In genomic region chr2:240136013-240136670, GRCh38 we compare ENCODE assay signal across 8 cellular contexts. TPM values are rescaled to one million over a fixed set of nuclear protein-coding genes. Genes with fewer than 3 reads are reported as not detected.
DNase-seq lines count a peak whose midpoint lies in the region; ATAC-seq, FAIRE-seq and TF ChIP-seq lines count a peak whose summit lies in the region.

TSS of gene COPS9 (minus strand) at chr2:240136305. CDS start at chr2:240136284, 21 bp downstream.

- DNase-seq in CD8-positive, alpha-beta T cell: peak; percentile 78 to 92 (median 86)
- DNase-seq in HPDE6-E6E7 (ENCODE audit: extremely low spot score) (peak; percentile 88), NOMO-1 treated with DMSO at 0.1 percent for 48 hours (lab: John Stamatoyannopoulos, UW; ENCODE audit: unreplicated experiment) (peak; percentile 77), H1 (ENCODE audit: low read depth in 1 of 2, low spot score in 2 of 2) (peak in 1 of 2 experiments; percentile 95), mesendoderm (peak; percentile 91)
- peak; percentile 59 to 75 (median 72) for DNase-seq in activated CD8-positive, alpha-beta memory T cell treated with anti-CD3 and anti-CD28 coated beads for 48 hours (ENCODE audit: low read depth in 2 of 3, low spot score in 2 of 3)
- DNase-seq in stimulated activated CD8-positive, alpha-beta memory T cell treated with anti-CD3 and anti-CD28 coated beads, Interleukin-12 subunit alpha, Interleukin-12 subunit beta, amount 100 ng/mL, for 24 hours (ENCODE audit: extremely low read depth): peak; percentile 68

- peaks cover 14 to 16% of the 10 kb centered on the region in 2 experiments for H4K20me1 ChIP-seq in H1 (replicated peaks in 1 of 2; ENCODE audit: control insufficient read depth in 1 of 2, insufficient read depth in 2 of 2, low read length in 2 of 2)

- no peak within 1 kb of the TSS for H3K23ac ChIP-seq in H1 (ENCODE audit: insufficient read length)
- H3K23ac ChIP-seq in mesendoderm (ENCODE audit: low read length): peak within 1 kb of the TSS; percentile 45

- H3K4me2 ChIP-seq in H1 (ENCODE audit: insufficient read depth in 1 of 2, low read depth in 2 of 2, low read length in 2 of 2): peak within 1 kb of the TSS; percentile 98 to 100
- peak within 1 kb of the TSS; percentile 97 for H3K4me2 ChIP-seq in mesendoderm (ENCODE audit: low read length)

- WGBS in H1 (ENCODE audit: extremely low coverage in 1 of 2, insufficient coverage in 1 of 2, insufficient read length in 1 of 2, insufficient replicate concordance in 2 of 2, low coverage in 1 of 2, low lambda C conversion rate in 2 of 2, missing lambda C conversion rate in 1 of 2), 2 experiments: 2% methylated on average over 52 of the region's 79 CpGs; no CpG with 5 or more reads in 1 of the 2 experiments
- no CpG with 5 or more reads among the region's 79 CpGs for WGBS in mesendoderm (ENCODE audit: extremely low coverage, insufficient coverage, low lambda C conversion rate)

- H3K27ac ChIP-seq in CD8-positive, alpha-beta T cell (ENCODE audit: low read depth, low read length): peak within 1 kb of the TSS; percentile 76
- H3K27ac ChIP-seq in H1 (ENCODE audit: low read depth, low read length) (no peak within 1 kb of the TSS), mesendoderm (ENCODE audit: low read depth, low read length) (no peak within 1 kb of the TSS)

- H3K18ac ChIP-seq in H1 (ENCODE audit: extremely low read depth, low read length) (no peak within 1 kb of the TSS), mesendoderm (ENCODE audit: low read length) (peak within 1 kb of the TSS; percentile 76)

- peak within 1 kb of the TSS; percentile 94 for H4K8ac ChIP-seq in H1 (ENCODE audit: extremely low read depth, insufficient read depth, low read length)
- H4K8ac ChIP-seq in mesendoderm (ENCODE audit: low read depth, low read length): peak within 1 kb of the TSS; percentile 39

- peaks cover 18% of the 10 kb centered on the region for H3K36me3 ChIP-seq in CD8-positive, alpha-beta T cell (ENCODE audit: insufficient read depth, low read length)
- H3K36me3 ChIP-seq in H1 (ENCODE audit: control insufficient read depth in 2 of 4, insufficient read depth in 4 of 4, low read length in 3 of 4) (peaks cover 5 to 23% (median 22%) of the 10 kb centered on the region in 4 experiments; a peak in 7 of 8 replicates), mesendoderm (ENCODE audit: control insufficient read depth, insufficient read depth, low read length) (peaks cover 2% of the 10 kb centered on the region)

- no peaks in the 10 kb centered on the region for H3K9me3 ChIP-seq in CD8-positive, alpha-beta T cell (ENCODE audit: low read length)
- no peaks in the 10 kb centered on the region for H3K9me3 ChIP-seq in H1 (ENCODE audit: insufficient read depth in 2 of 2, low read depth in 1 of 2, low read length in 1 of 2)

- no peaks in the 10 kb centered on the region for H3K27me3 ChIP-seq in CD8-positive, alpha-beta T cell (ENCODE audit: insufficient read depth, low read length)
- H3K27me3 ChIP-seq in H1 (replicated peaks in 1 of 4; ENCODE audit: control insufficient read depth in 3 of 4, extremely low read depth in 1 of 4, insufficient read depth in 3 of 4, low read length in 3 of 4) (peaks cover 0 to 8% (median 6%) of the 10 kb centered on the region in 4 experiments; a peak in 5 of 7 replicates), mesendoderm (ENCODE audit: insufficient read depth, low read length, poor library complexity) (no peaks in the 10 kb centered on the region)

- peak within 1 kb of the TSS; percentile 75 for H4K91ac ChIP-seq in H1 (replicated peaks; ENCODE audit: insufficient read length, low read length)

- no peak within 1 kb of the TSS for H3K14ac ChIP-seq in H1 (ENCODE audit: insufficient read length)

- POLR2A ChIA-PET in CD8-positive, alpha-beta T cell (lab: Charles Lee): no interaction called here
- POLR2A ChIA-PET in H1 (lab: Charles Lee; ENCODE audit: partially characterized antibody): interaction anchor here (0.7 to 1.3 kb wide), 3 partner anchors 8 to 735 kb away, joined by 3 to 4 read pairs (median 3); partner anchors contain the start of genes HDAC4 and NDUFA10

- peak within 1 kb of the TSS; percentile 89 for H3K27ac Mint-ChIP-seq in CD8-positive, alpha-beta T cell

- no peaks in the 10 kb centered on the region for H3K27me3 Mint-ChIP-seq in CD8-positive, alpha-beta T cell (ENCODE audit: low read depth)

- peaks cover 13 to 23% of the 10 kb centered on the region in 2 experiments for H3K79me2 ChIP-seq in H1 (ENCODE audit: control insufficient read depth in 1 of 2, insufficient read depth in 2 of 2, low read length in 2 of 2)
- peaks cover 18% of the 10 kb centered on the region for H3K79me2 ChIP-seq in mesendoderm (ENCODE audit: control insufficient read depth, insufficient read depth, low read length)

- peaks cover 27% of the 10 kb centered on the region for H3K4me1 Mint-ChIP-seq in CD8-positive, alpha-beta T cell (ENCODE audit: low read depth)

- peak within 1 kb of the TSS; percentile 93 for H3K4me3 ChIP-seq in CD8-positive, alpha-beta T cell (ENCODE audit: low read depth, low read length)
- H3K4me3 ChIP-seq in H1 (ENCODE audit: extremely low read depth in 1 of 4, insufficient read depth in 2 of 4, low read depth in 3 of 4, low read length in 4 of 4): peak within 1 kb of the TSS; percentile 62 to 100 (median 92)
- peak within 1 kb of the TSS; percentile 91 for H3K4me3 ChIP-seq in mesendoderm (ENCODE audit: low read length)

- peak within 1 kb of the TSS; percentile 42 for H3K4ac ChIP-seq in H1 (replicated peaks; ENCODE audit: insufficient read length, low read depth, low read length)
- no peak within 1 kb of the TSS for H3K4ac ChIP-seq in mesendoderm (ENCODE audit: low read depth, low read length)

- H4K5ac ChIP-seq in H1 (ENCODE audit: insufficient read length, low read depth, low read length): peak within 1 kb of the TSS; percentile 29
- no peak within 1 kb of the TSS for H4K5ac ChIP-seq in mesendoderm (ENCODE audit: low read length)

- FAIRE-seq in H1 (lab: Jason Lieb, UNC): no peak

- H3K56ac ChIP-seq in H1 (replicated peaks; ENCODE audit: insufficient read length, low read depth, low read length) (peak within 1 kb of the TSS; percentile 52), mesendoderm (ENCODE audit: low read length) (peak within 1 kb of the TSS; percentile 94)

- TF ChIP-seq POLR2A in H1 (IDR thresholded peaks at IDR 0.05; ENCODE audit: control extremely low read depth in 1 of 2, low read depth in 2 of 2, low read length in 2 of 2): peak in 1 of 2 experiments; percentile 71; a peak in 2 of 3 replicates

- no peak within 1 kb of the TSS for H2BK120ac ChIP-seq in H1 (replicated peaks; ENCODE audit: low read depth, low read length)
- H2BK120ac ChIP-seq in mesendoderm (ENCODE audit: low read depth, low read length): no peak within 1 kb of the TSS

- peak in 1 of 2 experiments; percentile 88; a peak in 2 of 3 replicates for TF ChIP-seq EP300 in H1 (IDR thresholded peaks at IDR 0.05; ENCODE audit: borderline replicate concordance in 1 of 2, low read depth in 2 of 2, low read length in 2 of 2)

- H3K23me2 ChIP-seq in H1 (ENCODE audit: low read depth, low read length): peaks cover 14% of the 10 kb centered on the region; the same call in 1 of the 2 replicates

- H2BK5ac ChIP-seq in H1 (ENCODE audit: low read depth, low read length): peak within 1 kb of the TSS; percentile 35; the same call in 1 of the 2 replicates
- no peak within 1 kb of the TSS for H2BK5ac ChIP-seq in mesendoderm (ENCODE audit: low read length)

- H3K9me3 Mint-ChIP-seq in CD8-positive, alpha-beta T cell: no peaks in the 10 kb centered on the region

- H3K9ac ChIP-seq in H1 (replicated peaks in 1 of 4; ENCODE audit: extremely low read depth in 1 of 4, low read depth in 3 of 4, low read length in 3 of 4) (peak within 1 kb of the TSS; percentile 69 to 91 (median 76)), mesendoderm (ENCODE audit: low read length) (peak within 1 kb of the TSS; percentile 88)

- CTCF ChIA-PET in CD8-positive, alpha-beta T cell (lab: Charles Lee): interaction anchor here (3.6 kb wide), 1 partner anchor 8 kb away, joined by 14 read pairs; no protein-coding TSS in a partner anchor
- CTCF ChIA-PET in H1 (lab: Charles Lee; ENCODE audit: partially characterized antibody): interaction anchor here (1.2 to 1.5 kb wide), 2 partner anchors 115 to 118 kb away, joined by 3 read pairs; no protein-coding TSS in a partner anchor

- no peak within 1 kb of the TSS for H2BK20ac ChIP-seq in H1 (ENCODE audit: low read length)

- TF ChIP-seq CTCF in CD8-positive, alpha-beta T cell (IDR thresholded peaks at IDR 0.05): no peak
- TF ChIP-seq CTCF in H1 (IDR thresholded peaks at IDR 0.05; ENCODE audit: control extremely low read depth in 1 of 3, insufficient read depth in 1 of 3, low read depth in 1 of 3, low read length in 3 of 3): no peak

- peak; percentile 95 for ATAC-seq in CD8-positive, alpha-beta T cell
- ATAC-seq in GM19463 (IDR thresholded peaks at IDR 0.05; ENCODE audit: unreplicated experiment): peak; percentile 97

- peaks cover 37% of the 10 kb centered on the region for H3K36me3 Mint-ChIP-seq in CD8-positive, alpha-beta T cell

- H2BK12ac ChIP-seq in H1 (ENCODE audit: low read depth, low read length): no peak within 1 kb of the TSS

- peak within 1 kb of the TSS; percentile 47 for H2AFZ ChIP-seq in H1 (ENCODE audit: low read length)

- H2AK5ac ChIP-seq in H1 (ENCODE audit: low read depth, low read length) (peak within 1 kb of the TSS; percentile 17; the same call in 1 of the 2 replicates), mesendoderm (ENCODE audit: low read length) (no peak within 1 kb of the TSS)

- peaks cover 16% of the 10 kb centered on the region for H3K4me1 ChIP-seq in CD8-positive, alpha-beta T cell (ENCODE audit: insufficient read depth, low read length)
- peaks cover 0 to 25% (median 19%) of the 10 kb centered on the region in 4 experiments; a peak in 6 of 7 replicates for H3K4me1 ChIP-seq in H1 (replicated peaks in 1 of 4; ENCODE audit: control insufficient read depth in 3 of 4, insufficient read depth in 4 of 4, low read length in 3 of 4)
- peaks cover 5% of the 10 kb centered on the region for H3K4me1 ChIP-seq in mesendoderm (ENCODE audit: control insufficient read depth, low read depth, low read length)

- intact Hi-C loops in CD8-positive, alpha-beta T cell (cut with DNase I, micrococcal nuclease): loop anchor here (1.0 to 5.0 kb wide), 3 partner anchors 111 to 734 kb away; partner anchors contain the start of genes NDUFA10 (in 2 of the 2), GPC1 (in 1 of the 2) and HDAC4 (in 1 of the 2)

- peak in 1 of 2 experiments; percentile 2; a peak in 1 of 4 replicates for TF ChIP-seq RAD21 in H1 (IDR thresholded peaks at IDR 0.05 in 1 of 2, conservative IDR thresholded peaks at IDR 0.05 in 1 of 2; ENCODE audit: low read depth in 2 of 2, low read length in 2 of 2)

- H2BK15ac ChIP-seq in H1 (ENCODE audit: low read length) (no peak within 1 kb of the TSS), mesendoderm (replicated peaks; ENCODE audit: low read depth) (no peak within 1 kb of the TSS)

- H3K79me1 ChIP-seq in H1 (ENCODE audit: low read depth, low read length) (peaks cover 10% of the 10 kb centered on the region), mesendoderm (ENCODE audit: low read length) (peaks cover 20% of the 10 kb centered on the region)

- peak within 1 kb of the TSS; percentile 92 for H3K4me3 Mint-ChIP-seq in CD8-positive, alpha-beta T cell

RNA-seq across cellular contexts. Expression of gene COPS9, which starts in this region (rescaled TPM):
- total RNA-seq in CD8-positive, alpha-beta T cell: 10 to 100 TPM; 56.4 to 59.6 TPM
- total RNA-seq in H1 (2021; fragmentation: NEBNext Ultra II Directional; extraction: Animal tissue kit (Norgen Biotek cat#: 25700)): 143 and 154 TPM in 2 replicates
- polyA plus RNA-seq in H1 (2011; rRNA removed): 234 and 306 TPM in 2 replicates
- polyA plus RNA-seq in H1 (2011; cell fraction: cytosol; rRNA removed): 237 TPM
- polyA plus RNA-seq in H1 (2011; cell fraction: nucleus; rRNA removed): 222 TPM
- 208 to 299 TPM (median 271 TPM) in 4 replicates for polyA plus RNA-seq in H1 (2012, experiment 1 of 2)
- 793 TPM for polyA plus RNA-seq in H1 (2012, experiment 2 of 2)
- 262 TPM for polyA plus RNA-seq in H1 (2013, experiment 1 of 2)
- 274 TPM for polyA plus RNA-seq in H1 (2013, experiment 2 of 2)
- 13.5 and 13.9 TPM in 2 replicates for polyA minus RNA-seq in H1 (2011; rRNA and poly(A)+ RNA removed)
- 35.4 TPM for polyA minus RNA-seq in H1 (2011; cell fraction: cytosol; rRNA and poly(A)+ RNA removed)
- polyA minus RNA-seq in H1 (2011; cell fraction: nucleus; rRNA and poly(A)+ RNA removed): 19.7 TPM
- polyA plus RNA-seq in mesendoderm (2013, experiment 1 of 2): 303 TPM
- polyA plus RNA-seq in mesendoderm (2013, experiment 2 of 2): 290 TPM
